Comparison of ENCODE assay signal across 1 cellular context in genomic region chr7:149814494-149814893, GRCh38.
TF ChIP-seq lines count a peak whose summit lies in the region.

No MANE protein-coding gene starts in this region.

TF ChIP-seq in K562, 482 proteins besides CTCF, POLR2A, EP300 and RAD21:
- TF ChIP-seq MAX (CRISPR knock-in tag; IDR thresholded peaks at IDR 0.05) (peak; percentile 40; the same call in 1 of the 2 replicates), U2AF2 (optimal IDR thresholded peaks at IDR 0.05; ENCODE audit: low read depth, low read length) (no peak)
